8 cellular contexts compared by ENCODE assay signal in genomic region chr11:126284829-126285228, GRCh38.
A peak's percentile ranks its signal among the peaks of the same experiment; 100 is the strongest.
DNase-seq lines count a peak whose midpoint lies in the region; ATAC-seq, FAIRE-seq and TF ChIP-seq lines count a peak whose summit lies in the region.

No MANE protein-coding gene starts in this region.

- peaks cover 23% of the 10 kb centered on the region for H3K4me1 ChIP-seq in OCI-LY3 (ENCODE audit: low read length)

- no peaks in the 10 kb centered on the region for H3K27me3 ChIP-seq in OCI-LY3 (ENCODE audit: low read depth, low read length)

- no peak overlapping the region for H3K9ac ChIP-seq in OCI-LY3 (ENCODE audit: low read length)

- no peak for FAIRE-seq in D721Med (lab: Jason Lieb, UNC)

- H3K27ac ChIP-seq in OCI-LY3 (ENCODE audit: low read length): no peak overlapping the region

- peak overlapping the region; percentile 79 for H3K4me2 ChIP-seq in OCI-LY3 (ENCODE audit: low read length)

- H3K4me3 ChIP-seq in OCI-LY3 (ENCODE audit: low read length): peak overlapping the region; percentile 97
- no peak overlapping the region for H3K4me3 ChIP-seq in foreskin fibroblast (ENCODE audit: low read depth in 1 of 2, low read length in 2 of 2)

- no peak for TF ChIP-seq CTCF in AG09319 (IDR thresholded peaks at IDR 0.05; ENCODE audit: low read depth, low read length)
- TF ChIP-seq CTCF in OCI-LY3 (IDR thresholded peaks at IDR 0.05; ENCODE audit: low read depth, low read length): no peak
- TF ChIP-seq CTCF in foreskin fibroblast (IDR thresholded peaks at IDR 0.05; ENCODE audit: low read depth, low read length): no peak
- TF ChIP-seq CTCF in D721Med (IDR thresholded peaks at IDR 0.05; ENCODE audit: insufficient read depth, missing control alignments): no peak

- peaks cover 8% of the 10 kb centered on the region for H3K36me3 ChIP-seq in OCI-LY3 (replicated peaks; ENCODE audit: low read depth, low read length)

- H3K9me3 Mint-ChIP-seq in activated T-cell treated with anti-CD3 and anti-CD28 coated beads, Interleukin-2, amount 50 U/mL, for 24 hours: no peaks in the 10 kb centered on the region

- H4K20me1 ChIP-seq in OCI-LY3 (ENCODE audit: insufficient read depth, low read length): no peaks in the 10 kb centered on the region

- peaks cover 26% of the 10 kb centered on the region for H3K36me3 Mint-ChIP-seq in activated T-cell treated with anti-CD3 and anti-CD28 coated beads, Interleukin-2, amount 50 U/mL, for 24 hours (ENCODE audit: low read depth)

- peaks cover 60% of the 10 kb centered on the region for H3K4me1 Mint-ChIP-seq in activated T-cell treated with anti-CD3 and anti-CD28 coated beads, Interleukin-2, amount 50 U/mL, for 24 hours (ENCODE audit: low read depth)

- no peak overlapping the region for H2AFZ ChIP-seq in OCI-LY3 (ENCODE audit: low read depth, low read length)

- peaks cover 4% of the 10 kb centered on the region; the same call in 1 of the 2 replicates for H3K79me2 ChIP-seq in OCI-LY3 (ENCODE audit: low read length)

- peak overlapping the region; percentile 86 for H3K4me3 Mint-ChIP-seq in activated T-cell treated with anti-CD3 and anti-CD28 coated beads, Interleukin-2, amount 50 U/mL, for 24 hours

- no peaks in the 10 kb centered on the region for H3K9me3 ChIP-seq in OCI-LY3 (ENCODE audit: insufficient read depth, low read length)

- H3K27me3 Mint-ChIP-seq in activated T-cell treated with anti-CD3 and anti-CD28 coated beads, Interleukin-2, amount 50 U/mL, for 24 hours: no peaks in the 10 kb centered on the region

- peak; percentile 43 for ATAC-seq in GM18868 (IDR thresholded peaks at IDR 0.05; ENCODE audit: unreplicated experiment)
- ATAC-seq in HG03354 (IDR thresholded peaks at IDR 0.05; ENCODE audit: poor library complexity, severe bottlenecking, unreplicated experiment): peak; percentile 36

- peak overlapping the region; percentile 89 for H3K27ac Mint-ChIP-seq in activated T-cell treated with anti-CD3 and anti-CD28 coated beads, Interleukin-2, amount 50 U/mL, for 24 hours

- peak; percentile 72 for DNase-seq in AG09319 (ENCODE audit: extremely low read depth, low read depth)
- DNase-seq in activated T-cell treated with anti-CD3 and anti-CD28 coated beads, Interleukin-2, amount 50 U/mL, for 24 hours: peak; percentile 83
- DNase-seq in foreskin fibroblast: peak; percentile 92 to 97
- peak; percentile 78 to 88 (median 88) for DNase-seq in stimulated activated CD4-positive, alpha-beta T cell treated with anti-CD3 and anti-CD28 coated beads, TNF-alpha, amount 100 ng/mL, for 24 hours (ENCODE audit: low read depth in 3 of 3)
- no peak for DNase-seq in D721Med (ENCODE audit: insufficient read length, low spot score)
